ENCODE assay signal across 9 cellular contexts in genomic region chr5:137453476-137454080, GRCh38. TPM values are rescaled to one million over a fixed set of nuclear protein-coding genes. Genes with fewer than 3 reads are reported as not detected.
DNase-seq lines count a peak whose midpoint lies in the region; ATAC-seq, FAIRE-seq and TF ChIP-seq lines count a peak whose summit lies in the region.
"Had no signal": no experiment of that assay in that cellular context is flagged by ENCODE, and none has a peak within 500 bp of the region (broad histone marks: within the 10 kb centered on the region; RNA-seq: fewer than 3 reads in every experiment).

No MANE protein-coding gene starts in this region.

- no peak for TF ChIP-seq CTCF in LNCaP clone FGC (IDR thresholded peaks at IDR 0.05; ENCODE audit: control insufficient read depth, extremely low read depth, insufficient read depth)

- ATAC-seq in HG02938 (IDR thresholded peaks at IDR 0.05; ENCODE audit: unreplicated experiment): no peak
- no peak for ATAC-seq in HG03565 (IDR thresholded peaks at IDR 0.05; ENCODE audit: unreplicated experiment)

- DNase-seq in CD1c-positive myeloid dendritic cell (ENCODE audit: extremely low spot score) (peak; percentile 6), LNCaP clone FGC (ENCODE audit: low read depth) (peak; percentile 41), amniotic stem cell (lab: John Stamatoyannopoulos, UW) (peak; percentile 42), iris pigment epithelial cell (ENCODE audit: low read depth) (peak; percentile 39), GM12891 (ENCODE audit: insufficient read length, low spot score) (no peak), SK-N-DZ (ENCODE audit: low spot score) (no peak)
- DNase-seq: NCI-H446 treated with DMSO at 0.1 percent for 48 hours had no signal

- H3K4me3 ChIP-seq in LNCaP clone FGC (ENCODE audit: low read depth, low read length): no peak overlapping the region

- no peak for FAIRE-seq in GM12891 (lab: Jason Lieb, UNC)

- no peak for TF ChIP-seq POLR2A in GM12891 (IDR thresholded peaks at IDR 0.05; ENCODE audit: low read depth, low read length)

TF ChIP-seq in GM12891, 5 proteins besides CTCF, POLR2A, EP300 and RAD21:
- TF ChIP-seq POLR2AphosphoS5 (IDR thresholded peaks at IDR 0.05; ENCODE audit: low read depth, low read length) (no peak), PAX5 (IDR thresholded peaks at IDR 0.05; ENCODE audit: insufficient read depth, low read length, severe bottlenecking) (no peak), POU2F2 (IDR thresholded peaks at IDR 0.05; ENCODE audit: low read depth, low read length) (no peak), SPI1 (IDR thresholded peaks at IDR 0.05; ENCODE audit: low read depth, low read length) (no peak), TAF1 (IDR thresholded peaks at IDR 0.05; ENCODE audit: low read depth, low read length) (no peak)
TF ChIP-seq in GM12891: peak in this region for 0.

RNA-seq across cellular contexts. Expression of gene SPOCK1, which starts 45.5 kb away (rescaled TPM):
- not detected for polyA plus RNA-seq in GM12891 (2012; ENCODE audit: low read depth, missing spikeins)
- 3.5 and 8.4 TPM in 2 replicates for polyA plus RNA-seq in SK-N-DZ (2014; cell fraction: cytosol; rRNA removed)
- 1.0 and 3.3 TPM in 2 replicates for polyA plus RNA-seq in SK-N-DZ (2014; cell fraction: nucleus; rRNA removed)

Comparison
In these comparisons a context has a peak if more than half of its experiments do, and no peak if none do; other contexts are left out.
1. DNase-seq: peak in CD1c-positive myeloid dendritic cell (single experiment), LNCaP clone FGC (single experiment), amniotic stem cell (single experiment) and iris pigment epithelial cell (single experiment); none in GM12891 (single experiment) and SK-N-DZ (single experiment).